Comparison of ENCODE assay signal across 23 cellular contexts in genomic region chr7:150951521-150951920, GRCh38. TPM values are rescaled to one million over a fixed set of nuclear protein-coding genes. Genes with fewer than 3 reads are reported as not detected.
"Had no signal": no experiment of that assay in that cellular context is flagged by ENCODE, and none has a peak within 500 bp of the region (broad histone marks: within the 10 kb centered on the region; RNA-seq: fewer than 3 reads in every experiment).

No MANE protein-coding gene starts in this region.

- H3K36me3 ChIP-seq: neutrophil, thyroid gland had no signal

- H3K4me3 ChIP-seq: hepatocyte, SK-N-MC, smooth muscle cell, thyroid gland had no signal

- H3K9ac ChIP-seq: parathyroid adenoma had no signal

- H3K4me3 Mint-ChIP-seq: activated B cell treated with CpG ODN at 0.5 μM for 24 hours; activated CD4-positive, alpha-beta T cell treated with anti-CD3 and anti-CD28 coated beads for 36 hours; immature natural killer cell; naive thymus-derived CD8-positive, alpha-beta T cell; T-helper 17 cell had no signal

- H3K9me3 ChIP-seq: neutrophil, thyroid gland had no signal

- H3K27ac ChIP-seq: epithelial cell of prostate, hepatocyte, neutrophil, parathyroid adenoma, SK-N-MC, thyroid gland had no signal

- H3K4me2 ChIP-seq: hepatocyte, smooth muscle cell had no signal

- H3K4me1 Mint-ChIP-seq: activated B cell treated with CpG ODN at 0.5 μM for 24 hours; activated CD4-positive, alpha-beta T cell treated with anti-CD3 and anti-CD28 coated beads for 36 hours; immature natural killer cell had no signal

- H3K27me3 ChIP-seq: hepatocyte had no signal

- DNase-seq: activated B cell treated with CpG ODN at 0.5 μM for 24 hours; activated CD4-positive, alpha-beta T cell treated with anti-CD3 and anti-CD28 coated beads for 36 hours; activated CD4-positive, alpha-beta T cell treated with anti-CD3 and anti-CD28 coated beads, Interleukin-2, amount 50 U/mL, for 4 hours; activated CD8-positive, alpha-beta memory T cell treated with anti-CD3 and anti-CD28 coated beads for 24 hours; activated CD8-positive, alpha-beta memory T cell treated with anti-CD3 and anti-CD28 coated beads, Interleukin-2, amount 50 U/mL, for 4 hours; activated naive CD4-positive, alpha-beta T cell treated with Interleukin-2 at 50 U/mL for 16 hours; activated T-cell treated with anti-CD3 and anti-CD28 coated beads, Interleukin-2, amount 50 U/mL, for 48 hours; amygdala; immature natural killer cell; stimulated activated CD4-positive, alpha-beta T cell treated with anti-CD3 and anti-CD28 coated beads, Interleukin-4, amount 100 ng/mL, for 1 hour; stimulated activated naive CD4-positive, alpha-beta T cell treated with Interleukin-2 at 50 U/mL for 16 hours; substantia nigra; SW 1271; T-helper 17 cell; thyroid gland had no signal

- H3K4me1 ChIP-seq: parathyroid adenoma had no signal

- H3K9me3 Mint-ChIP-seq: activated B cell treated with CpG ODN at 0.5 μM for 24 hours; immature natural killer cell; naive thymus-derived CD8-positive, alpha-beta T cell had no signal

- H3K36me3 Mint-ChIP-seq: immature natural killer cell had no signal

- H3K79me2 ChIP-seq: hepatocyte, parathyroid adenoma had no signal

- ATAC-seq: activated CD4-positive, alpha-beta T cell treated with anti-CD3 and anti-CD28 coated beads for 36 hours; naive thymus-derived CD8-positive, alpha-beta T cell; sciatic nerve; T-helper 17 cell had no signal

- H2AFZ ChIP-seq: hepatocyte, parathyroid adenoma had no signal

- H3K27ac Mint-ChIP-seq: activated B cell treated with CpG ODN at 0.5 μM for 24 hours; activated CD4-positive, alpha-beta T cell treated with anti-CD3 and anti-CD28 coated beads for 36 hours; immature natural killer cell; naive thymus-derived CD8-positive, alpha-beta T cell; T-helper 17 cell had no signal

RNA-seq across cellular contexts. Expression of gene KCNH2, which starts 26.6 kb away (rescaled TPM):
- polyA plus RNA-seq: immature natural killer cell had no signal
